25 cellular contexts compared by ENCODE assay signal in the genomic region with DNA sequence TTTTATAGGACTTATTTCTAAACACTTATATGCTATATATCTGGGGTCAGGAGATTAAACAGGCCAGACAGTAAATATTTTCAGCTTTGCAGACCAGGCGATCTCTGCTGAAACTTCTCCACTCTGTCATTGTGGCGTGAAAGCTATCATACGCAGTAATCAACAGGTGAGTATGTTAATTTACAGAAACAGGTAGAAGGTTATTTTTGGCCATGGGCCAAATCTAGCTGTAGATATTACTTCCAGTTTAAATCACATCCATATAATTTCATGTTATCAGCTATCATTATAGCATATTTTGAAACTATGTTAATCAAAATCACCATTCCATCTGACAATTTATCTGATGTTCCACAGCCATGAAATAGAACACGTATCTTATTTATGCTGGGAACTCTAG.
"Had no signal": no experiment of that assay in that cellular context is flagged by ENCODE, and none has a peak within 500 bp of the region (broad histone marks: within the 10 kb centered on the region; RNA-seq: fewer than 3 reads in every experiment).

No MANE protein-coding gene starts in this region.

- DNase-seq: activated B cell treated with CpG ODN at 0.5 μM for 24 hours; activated CD4-positive, alpha-beta T cell treated with anti-CD3 and anti-CD28 coated beads for 48 hours; activated CD4-positive, alpha-beta T cell treated with anti-CD3 and anti-CD28 coated beads, Interleukin-2, amount 50 U/mL, for 1 hour; activated CD4-positive, alpha-beta T cell treated with anti-CD3 and anti-CD28 coated beads, Interleukin-2, amount 50 U/mL, for 48 hours; activated CD8-positive, alpha-beta memory T cell treated with anti-CD3 and anti-CD28 coated beads for 24 hours; activated CD8-positive, alpha-beta T cell treated with anti-CD3 and anti-CD28 coated beads for 36 hours; activated effector memory CD4-positive, alpha-beta T cell treated with Interleukin-2 at 50 U/mL for 16 hours; activated gamma-delta T cell treated with Interleukin-2 at 50 U/mL for 16 hours; activated naive CD4-positive, alpha-beta T cell treated with anti-CD3 and anti-CD28 coated beads, Interleukin-2, amount 50 U/mL, for 16 hours; activated naive CD4-positive, alpha-beta T cell treated with Interleukin-2 at 50 U/mL for 16 hours; activated T-cell treated with anti-CD3 and anti-CD28 coated beads, Interleukin-2, amount 50 U/mL, for 4 hours; amniotic stem cell; anterior cingulate cortex; brain microvascular endothelial cell; dorsolateral prefrontal cortex; effector memory CD4-positive, alpha-beta T cell; endodermal cell; foreskin fibroblast; head of caudate nucleus; hippocampal formation; T1000; WERI-Rb-1 had no signal

- ATAC-seq: activated CD4-positive, CD25-positive, alpha-beta regulatory T cell treated with anti-CD3 and anti-CD28 coated beads, Interleukin-2, amount 50 U/mL, for 24 hours; activated CD8-positive, alpha-beta T cell treated with anti-CD3 and anti-CD28 coated beads for 36 hours; activated T-cell treated with anti-CD3 and anti-CD28 coated beads, Interleukin-2, amount 50 U/mL, for 4 hours; activated T-helper 17 cell treated with anti-CD3 and anti-CD28 coated beads, Interleukin-2, amount 50 U/mL, for 72 hours; esophagus mucosa had no signal
